ENCODE assay signal across 10 cellular contexts in genomic region chr2:40213071-40213470, GRCh38.
DNase-seq lines count a peak whose midpoint lies in the region; ATAC-seq and TF ChIP-seq lines count a peak whose summit lies in the region.
"Had no signal": no experiment of that assay in that cellular context is flagged by ENCODE, and none has a peak within 500 bp of the region (broad histone marks: within the 10 kb centered on the region; RNA-seq: fewer than 3 reads in every experiment).

No MANE protein-coding gene starts in this region.

- H3K36me3 ChIP-seq in aorta (ENCODE audit: control insufficient read depth in 1 of 2, insufficient read depth in 2 of 2, low read length in 1 of 2) = no peaks in the 10 kb centered on the region

- H3K27ac ChIP-seq in VCaP = no peak overlapping the region
- H3K27ac ChIP-seq in right cardiac atrium (ENCODE audit: low read length) = no peak overlapping the region
- no peak overlapping the region for H3K27ac ChIP-seq in aorta (ENCODE audit: low read depth in 1 of 2, low read length in 2 of 2)

- DNase-seq in NCI-H748 (lab: John Stamatoyannopoulos, UW; ENCODE audit: unreplicated experiment) (peak; percentile 21), NCI-H748 treated with DMSO at 0.1 percent for 48 hours (lab: John Stamatoyannopoulos, UW) (no peak), right cardiac atrium (no peak), aorta (no peak), mesothelial cell of epicardium (ENCODE audit: low spot score in 2 of 2, unreplicated experiment in 2 of 2) (no peak)
- DNase-seq: NCI-H187 treated with DMSO at 0.1 percent for 48 hours had no signal

- H3K4me3 ChIP-seq in right cardiac atrium (ENCODE audit: low read length) (no peak overlapping the region), aorta (ENCODE audit: low read length in 2 of 2) (no peak overlapping the region)

- peaks cover 7% of the 10 kb centered on the region for H3K4me1 Mint-ChIP-seq in mesothelial cell of epicardium

- H3K27me3 Mint-ChIP-seq in mesothelial cell of epicardium (ENCODE audit: low read depth) = no peaks in the 10 kb centered on the region
- H3K27me3 Mint-ChIP-seq: B cell had no signal

- H3K4me1 ChIP-seq in right cardiac atrium (ENCODE audit: control insufficient read depth, insufficient read depth, low read length) (no peaks in the 10 kb centered on the region), aorta (ENCODE audit: control insufficient read depth in 1 of 2, insufficient read depth in 2 of 2, low read length in 2 of 2) (no peaks in the 10 kb centered on the region)

- H3K27me3 ChIP-seq in right cardiac atrium (ENCODE audit: control insufficient read depth, insufficient read depth) (no peaks in the 10 kb centered on the region), aorta (ENCODE audit: control insufficient read depth in 1 of 2, insufficient read depth in 2 of 2, low read length in 1 of 2) (no peaks in the 10 kb centered on the region)

- no peak overlapping the region for H3K4me3 Mint-ChIP-seq in mesothelial cell of epicardium
- H3K4me3 Mint-ChIP-seq: B cell had no signal

- intact Hi-C loops in right cardiac atrium (cut with DNase I) = loop anchor here in 1 of 4 donors (10.0 kb wide), 1 partner anchor 342 kb away; no protein-coding TSS in a partner anchor
- intact Hi-C loops in aorta (cut with DNase I) = loop anchor here (2.0 to 5.0 kb wide), 2 partner anchors 68 to 339 kb away; no protein-coding TSS in a partner anchor

- H3K27ac Mint-ChIP-seq in mesothelial cell of epicardium = no peak overlapping the region
- H3K27ac Mint-ChIP-seq: B cell had no signal

- H3K36me3 Mint-ChIP-seq in mesothelial cell of epicardium = peaks cover 15% of the 10 kb centered on the region

- H3K9me3 Mint-ChIP-seq in mesothelial cell of epicardium = peaks cover 15% of the 10 kb centered on the region

- TF ChIP-seq CTCF in VCaP (conservative IDR thresholded peaks at IDR 0.05) (peak; percentile 69), mesothelial cell of epicardium (IDR thresholded peaks at IDR 0.05; ENCODE audit: unreplicated experiment) (no peak)

- no peaks in the 10 kb centered on the region for H3K9me3 ChIP-seq in right cardiac atrium (ENCODE audit: control insufficient read depth, low read length)
- H3K9me3 ChIP-seq in aorta (ENCODE audit: control insufficient read depth, low read length) = no peaks in the 10 kb centered on the region

- ATAC-seq in right cardiac atrium = peak; percentile 67 to 76
- ATAC-seq in aorta (ENCODE audit: low FRiP score) = peak; percentile 69
- no peak for ATAC-seq in HG02870 (IDR thresholded peaks at IDR 0.05; ENCODE audit: unreplicated experiment)
- no peak for ATAC-seq in GM19351 (IDR thresholded peaks at IDR 0.05; ENCODE audit: unreplicated experiment)

- 18% methylated on average over 1 of the region's 1 CpG for WGBS in right cardiac atrium
- 8% methylated on average over 1 of the region's 1 CpG for WGBS in aorta, 2 donors

Comparison
In these comparisons a context has a peak if more than half of its experiments do, and no peak if none do; other contexts are left out.
1. ATAC-seq: peak in right cardiac atrium (2 of 2) and aorta (single experiment); none in HG02870 (single experiment) and GM19351 (single experiment).